11 cellular contexts compared by ENCODE assay signal in the genomic region with DNA sequence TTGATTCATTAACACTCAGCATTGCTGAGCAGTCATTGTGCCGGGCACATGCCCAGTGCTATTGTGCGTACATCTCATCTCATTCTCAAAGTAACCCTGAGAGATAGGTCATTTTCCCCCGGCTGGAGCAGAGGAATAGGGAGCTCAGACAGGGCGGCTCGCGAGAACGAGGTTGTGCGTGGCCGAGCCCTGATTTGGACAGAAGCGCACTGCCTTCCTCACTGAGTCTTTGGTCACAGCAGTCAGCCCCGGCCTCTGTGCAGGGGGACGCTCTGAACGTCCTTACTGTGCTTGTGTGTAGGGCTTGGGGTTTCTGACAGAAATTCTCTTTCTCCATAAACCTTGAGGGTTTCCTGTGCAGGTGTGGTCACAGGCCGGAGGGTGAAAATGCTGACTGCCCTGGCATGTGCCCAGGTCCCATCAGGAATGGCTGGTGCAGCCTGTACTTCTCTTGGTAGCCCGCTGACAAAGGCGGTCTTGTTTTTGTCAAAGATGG. TPM values are rescaled to one million over a fixed set of nuclear protein-coding genes. Genes with fewer than 3 reads are reported as not detected.
A peak's percentile ranks its signal among the peaks of the same experiment; 100 is the strongest.
DNase-seq lines count a peak whose midpoint lies in the region; ATAC-seq and TF ChIP-seq lines count a peak whose summit lies in the region.
"Had no signal": no experiment of that assay in that cellular context is flagged by ENCODE, and none has a peak within 500 bp of the region (broad histone marks: within the 10 kb centered on the region; RNA-seq: fewer than 3 reads in every experiment).

No MANE protein-coding gene starts in this region.

- DNase-seq in activated CD4-positive, alpha-beta T cell treated with anti-CD3 and anti-CD28 coated beads, Interleukin-2, amount 10 ng/mL, durations not matched to agents 24 days and 14 days = no peak
- no peak for DNase-seq in activated CD4-positive, alpha-beta T cell treated with anti-CD3 and anti-CD28 coated beads, Interleukin-2, amount 50 U/mL, for 48 hours
- no peak for DNase-seq in T-cell
- DNase-seq in epithelial cell of prostate (ENCODE audit: low read depth, low spot score) = no peak
- no peak for DNase-seq in progenitor cell of endocrine pancreas (ENCODE audit: low spot score, unreplicated experiment)
- DNase-seq in NCI-H2029 (lab: John Stamatoyannopoulos, UW) = no peak
- no peak for DNase-seq in medulla oblongata (ENCODE audit: extremely low spot score)
- DNase-seq in middle frontal gyrus (ENCODE audit: extremely low spot score, low spot score) = no peak
- DNase-seq: activated CD4-positive, alpha-beta T cell treated with anti-CD3 and anti-CD28 coated beads for 1 hour; Karpas-422 had no signal

- peak overlapping the region; percentile 86 for H3K27ac Mint-ChIP-seq in activated CD4-positive, alpha-beta T cell treated with anti-CD3 and anti-CD28 coated beads, Interleukin-2, amount 10 ng/mL, durations not matched to agents 24 days and 14 days
- H3K27ac Mint-ChIP-seq in T-cell = peak overlapping the region; percentile 92 to 95
- peak overlapping the region; percentile 21 for H3K27ac Mint-ChIP-seq in progenitor cell of endocrine pancreas

- H3K27me3 Mint-ChIP-seq in activated CD4-positive, alpha-beta T cell treated with anti-CD3 and anti-CD28 coated beads, Interleukin-2, amount 10 ng/mL, durations not matched to agents 24 days and 14 days = no peaks in the 10 kb centered on the region
- H3K27me3 Mint-ChIP-seq in T-cell (no peaks in the 10 kb centered on the region), progenitor cell of endocrine pancreas (no peaks in the 10 kb centered on the region)

- no peaks in the 10 kb centered on the region for H3K9me3 Mint-ChIP-seq in activated CD4-positive, alpha-beta T cell treated with anti-CD3 and anti-CD28 coated beads, Interleukin-2, amount 10 ng/mL, durations not matched to agents 24 days and 14 days
- H3K9me3 Mint-ChIP-seq in T-cell (peaks cover 0 to 4% (median 0%) of the 10 kb centered on the region in 3 donors), progenitor cell of endocrine pancreas (ENCODE audit: low read depth) (peaks cover 10% of the 10 kb centered on the region)

- H3K36me3 Mint-ChIP-seq in activated CD4-positive, alpha-beta T cell treated with anti-CD3 and anti-CD28 coated beads, Interleukin-2, amount 10 ng/mL, durations not matched to agents 24 days and 14 days (ENCODE audit: low read depth) = peaks cover 60% of the 10 kb centered on the region
- H3K36me3 Mint-ChIP-seq in T-cell (peaks cover 58% of the 10 kb centered on the region), progenitor cell of endocrine pancreas (ENCODE audit: insufficient read depth) (peaks cover 40% of the 10 kb centered on the region)

- peaks cover 31% of the 10 kb centered on the region for H3K4me1 Mint-ChIP-seq in activated CD4-positive, alpha-beta T cell treated with anti-CD3 and anti-CD28 coated beads, Interleukin-2, amount 10 ng/mL, durations not matched to agents 24 days and 14 days
- peaks cover 46 to 49% (median 48%) of the 10 kb centered on the region in 3 donors for H3K4me1 Mint-ChIP-seq in T-cell
- peaks cover 14% of the 10 kb centered on the region for H3K4me1 Mint-ChIP-seq in progenitor cell of endocrine pancreas (ENCODE audit: low read depth)

- CTCF ChIA-PET in T-cell (lab: Charles Lee) = no interaction called here

- no peak for TF ChIP-seq CTCF in progenitor cell of endocrine pancreas (IDR thresholded peaks at IDR 0.05; ENCODE audit: unreplicated experiment)

- peak overlapping the region; percentile 40 for H3K4me3 Mint-ChIP-seq in activated CD4-positive, alpha-beta T cell treated with anti-CD3 and anti-CD28 coated beads, Interleukin-2, amount 10 ng/mL, durations not matched to agents 24 days and 14 days
- H3K4me3 Mint-ChIP-seq in T-cell (peak overlapping the region in 1 of 3 donors; percentile 63), progenitor cell of endocrine pancreas (ENCODE audit: low read depth) (no peak overlapping the region)

- ATAC-seq in T-cell (replicated peaks in 1 of 4) = peak in 1 of 4 experiments; percentile 13
- ATAC-seq: A549 had no signal

- POLR2A ChIA-PET in T-cell (lab: Charles Lee) = no interaction called here

- intact Hi-C loops in activated CD4-positive, alpha-beta T cell treated with anti-CD3 and anti-CD28 coated beads, Interleukin-2, amount 10 ng/mL, durations not matched to agents 24 days and 14 days (cut with micrococcal nuclease) = no loop called here

- peak overlapping the region; percentile 63 for H3K27ac ChIP-seq in epithelial cell of prostate
- H3K27ac ChIP-seq: A549 had no signal

RNA-seq across cellular contexts. Expression of a gene that starts 39.5 kb away (rescaled TPM):
- total RNA-seq in activated CD4-positive, alpha-beta T cell treated with anti-CD3 and anti-CD28 coated beads, Interleukin-2, amount 10 ng/mL, durations not matched to agents 24 days and 14 days = 132 and 141 TPM in 2 replicates
- total RNA-seq in T-cell = 10 to 100 TPM; 30.6 to 48.1 (median 46.3) TPM
- total RNA-seq in progenitor cell of endocrine pancreas = 31.5 and 33.4 TPM in 2 replicates

RNA-seq across cellular contexts. Expression of a gene that starts 39.6 kb away (rescaled TPM):
- 4.6 and 5.3 TPM in 2 replicates for total RNA-seq in activated CD4-positive, alpha-beta T cell treated with anti-CD3 and anti-CD28 coated beads, Interleukin-2, amount 10 ng/mL, durations not matched to agents 24 days and 14 days
- total RNA-seq in T-cell (1 to 10 TPM; 1.8 to 4.8 (median 2.5) TPM), progenitor cell of endocrine pancreas (14.9 and 16.2 TPM in 2 replicates)

Comparison
In these comparisons a context has a peak if more than half of its experiments do, and no peak if none do; other contexts are left out.
1. H3K27ac Mint-ChIP-seq: peak in every context shown above with its lines; median percentile 94 in T-cell; 86 in activated CD4-positive, alpha-beta T cell treated with anti-CD3 and anti-CD28 coated beads, Interleukin-2, amount 10 ng/mL, durations not matched to agents 24 days and 14 days; 21 in progenitor cell of endocrine pancreas.